In the genomic region with DNA sequence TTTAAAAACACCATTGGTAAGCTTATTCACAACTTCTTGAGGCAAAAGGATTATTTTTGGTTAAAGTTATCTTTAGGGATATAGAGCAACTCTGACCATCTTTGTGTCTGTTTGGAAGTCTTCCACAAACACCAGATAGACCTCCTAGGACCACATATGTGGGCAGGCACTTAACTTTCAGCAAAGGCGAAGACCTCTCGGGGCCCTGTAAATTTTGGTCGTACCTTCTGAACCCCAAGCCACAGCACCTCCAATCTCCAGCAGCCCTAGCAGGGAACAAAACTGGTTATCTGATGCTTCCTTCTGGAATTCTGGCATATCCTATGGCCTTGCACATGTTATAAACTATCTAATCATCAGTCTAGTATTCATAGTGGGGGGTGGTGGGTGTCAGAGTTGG, we compare ENCODE assay signal across 14 cellular contexts.
A peak's percentile ranks its signal among the peaks of the same experiment; 100 is the strongest.
DNase-seq lines count a peak whose midpoint lies in the region; ATAC-seq and TF ChIP-seq lines count a peak whose summit lies in the region.
"Had no signal": no experiment of that assay in that cellular context is flagged by ENCODE, and none has a peak within 500 bp of the region (broad histone marks: within the 10 kb centered on the region; RNA-seq: fewer than 3 reads in every experiment).

No MANE protein-coding gene starts in this region.

- H3K79me2 ChIP-seq in GM23338 (replicated peaks; ENCODE audit: insufficient read depth): no peaks in the 10 kb centered on the region
- H3K79me2 ChIP-seq in mesendoderm (ENCODE audit: control insufficient read depth, insufficient read depth, low read length): no peaks in the 10 kb centered on the region

- no peak overlapping the region for H2BK15ac ChIP-seq in mesendoderm (replicated peaks; ENCODE audit: low read depth)

- no peak overlapping the region for H4K5ac ChIP-seq in mesendoderm (ENCODE audit: low read length)

- H3K23ac ChIP-seq in mesendoderm (ENCODE audit: low read length): no peak overlapping the region

- no peaks in the 10 kb centered on the region for H4K20me1 ChIP-seq in GM23338 (replicated peaks; ENCODE audit: insufficient read depth)

- H3K36me3 ChIP-seq in GM23338 (ENCODE audit: insufficient read depth): no peaks in the 10 kb centered on the region
- H3K36me3 ChIP-seq in HUES6 (ENCODE audit: control insufficient read depth, insufficient read depth, low read length): no peaks in the 10 kb centered on the region
- no peaks in the 10 kb centered on the region for H3K36me3 ChIP-seq in mesendoderm (ENCODE audit: control insufficient read depth, insufficient read depth, low read length)
- H3K36me3 ChIP-seq: BLaER1 had no signal

- DNase-seq in GM23338 (ENCODE audit: low spot score) (no peak), astrocyte of the hippocampus (ENCODE audit: low read depth, low spot score) (peak; percentile 6), mesendoderm (peak; percentile 21), GF-D8 (lab: John Stamatoyannopoulos, UW) (no peak), Right ventricle myocardium superior (no peak)
- DNase-seq: 8988T; CD4-positive, alpha-beta memory T cell; DMS79 treated with DMSO at 0.1 percent for 48 hours; EL had no signal

- no peaks in the 10 kb centered on the region for H3K9me3 ChIP-seq in HUES6 (ENCODE audit: control insufficient read depth, insufficient read depth, low read depth, low read length)
- H3K9me3 ChIP-seq: BLaER1 had no signal

- peaks cover 23% of the 10 kb centered on the region for H3K4me1 Mint-ChIP-seq in GM23338

- H3K4me3 ChIP-seq in GM23338: no peak overlapping the region; the same call in 1 of the 2 replicates
- no peak overlapping the region; the same call in 1 of the 2 replicates for H3K4me3 ChIP-seq in HUES6 (ENCODE audit: low read depth, low read length)
- no peak overlapping the region for H3K4me3 ChIP-seq in mesendoderm (ENCODE audit: low read length)
- H3K4me3 ChIP-seq: BLaER1 had no signal

- H3K27ac ChIP-seq in GM23338 (ENCODE audit: low read depth) (0 out of 2 replicates have a peak overlapping the region, but pooled peaks have one; percentile 11), HUES6 (ENCODE audit: low read depth, low read length) (peak overlapping the region; percentile 13; the same call in 1 of the 2 replicates), mesendoderm (ENCODE audit: low read depth, low read length) (no peak overlapping the region)
- H3K27ac ChIP-seq: BLaER1, KMS-11 had no signal

- no peaks in the 10 kb centered on the region for H3K79me1 ChIP-seq in mesendoderm (ENCODE audit: low read length)

- peak overlapping the region; percentile 28; the same call in 1 of the 3 replicates for H3K4me3 Mint-ChIP-seq in GM23338
- H3K4me3 Mint-ChIP-seq: CD14-positive monocyte; CD4-positive, alpha-beta memory T cell had no signal

- H3K4me2 ChIP-seq in GM23338: peak overlapping the region; percentile 58
- no peak overlapping the region for H3K4me2 ChIP-seq in mesendoderm (ENCODE audit: low read length)
- H3K4me2 ChIP-seq: BLaER1, KMS-11 had no signal

- no peak overlapping the region for H3K9ac ChIP-seq in HUES6 (ENCODE audit: low read length)
- H3K9ac ChIP-seq in mesendoderm (ENCODE audit: low read length): no peak overlapping the region
- H3K9ac ChIP-seq: BLaER1, KMS-11 had no signal

- peak; percentile 57 for ATAC-seq in GM23338
- no peak for ATAC-seq in Right ventricle myocardium superior (ENCODE audit: poor library complexity)
- no peak for ATAC-seq in HG02973 (IDR thresholded peaks at IDR 0.05; ENCODE audit: unreplicated experiment)

- intact Hi-C loops in Right ventricle myocardium superior (cut with DNase I): no loop called here

- H3K56ac ChIP-seq in mesendoderm (ENCODE audit: low read length): no peak overlapping the region

- H3K9me2 ChIP-seq in GM23338 (ENCODE audit: insufficient read depth): no peaks in the 10 kb centered on the region

- peak overlapping the region; percentile 88 for H3K27ac Mint-ChIP-seq in GM23338
- H3K27ac Mint-ChIP-seq: CD14-positive monocyte; CD4-positive, alpha-beta memory T cell had no signal

- H3K27me3 ChIP-seq in GM23338 (ENCODE audit: insufficient read depth) (no peaks in the 10 kb centered on the region), HUES6 (ENCODE audit: control insufficient read depth, insufficient read depth, low read length) (no peaks in the 10 kb centered on the region), mesendoderm (ENCODE audit: insufficient read depth, low read length, poor library complexity) (no peaks in the 10 kb centered on the region)
- H3K27me3 ChIP-seq: BLaER1 had no signal

- H3K36me3 Mint-ChIP-seq in GM23338 (ENCODE audit: low read depth): no peaks in the 10 kb centered on the region
- H3K36me3 Mint-ChIP-seq: CD14-positive monocyte had no signal

- H2BK5ac ChIP-seq in mesendoderm (ENCODE audit: low read length): no peak overlapping the region

- no peak for TF ChIP-seq CTCF in GM23338 (conservative IDR thresholded peaks at IDR 0.05; ENCODE audit: low read depth in 2 of 2)

- no peak overlapping the region for H2AFZ ChIP-seq in GM23338

- H3F3A ChIP-seq in GM23338 (replicated peaks; ENCODE audit: low read depth): no peaks in the 10 kb centered on the region

- no CpG with 5 or more reads among the region's 3 CpGs for WGBS in mesendoderm (ENCODE audit: extremely low coverage, insufficient coverage, low lambda C conversion rate)

- H3K4me1 ChIP-seq in GM23338 (ENCODE audit: insufficient read depth): peaks cover 9% of the 10 kb centered on the region
- H3K4me1 ChIP-seq in HUES6 (ENCODE audit: control insufficient read depth, insufficient read depth, low read length): peaks cover 15% of the 10 kb centered on the region
- no peaks in the 10 kb centered on the region for H3K4me1 ChIP-seq in mesendoderm (ENCODE audit: control insufficient read depth, low read depth, low read length)

- H4K8ac ChIP-seq in mesendoderm (ENCODE audit: low read depth, low read length): no peak overlapping the region

- no peaks in the 10 kb centered on the region for H3K9me3 Mint-ChIP-seq in GM23338
- H3K9me3 Mint-ChIP-seq: CD4-positive, alpha-beta memory T cell had no signal

- H3K4ac ChIP-seq in mesendoderm (ENCODE audit: low read depth, low read length): no peak overlapping the region

- H3K18ac ChIP-seq in mesendoderm (ENCODE audit: low read length): no peak overlapping the region

- H2BK120ac ChIP-seq in mesendoderm (ENCODE audit: low read depth, low read length): no peak overlapping the region

- no peak overlapping the region for H2AK5ac ChIP-seq in mesendoderm (ENCODE audit: low read length)

- no peaks in the 10 kb centered on the region for H3K27me3 Mint-ChIP-seq in GM23338 (ENCODE audit: insufficient read depth, low read depth, poor library complexity)
- H3K27me3 Mint-ChIP-seq: CD4-positive, alpha-beta memory T cell had no signal

TF ChIP-seq in GM23338, 12 proteins besides CTCF, POLR2A, EP300 and RAD21 (continues in another document):
- no peak for TF ChIP-seq EZH2phosphoT487 (IDR thresholded peaks at IDR 0.05; ENCODE audit: unreplicated experiment)
- no peak for TF ChIP-seq ZNF114 (CRISPR knock-in tag; IDR thresholded peaks at IDR 0.05)
- TF ChIP-seq JUNB (IDR thresholded peaks at IDR 0.05; ENCODE audit: unreplicated experiment): no peak
- no peak for TF ChIP-seq ZNF331 (CRISPR knock-in tag; IDR thresholded peaks at IDR 0.05; ENCODE audit: low read depth)

Comparison
In these comparisons a context has a peak if more than half of its experiments do, and no peak if none do; other contexts are left out.
1. DNase-seq: peak in astrocyte of the hippocampus (single experiment) and mesendoderm (single experiment); none in GM23338 (single experiment), GF-D8 (single experiment) and Right ventricle myocardium superior (single experiment).